22 cellular contexts compared by ENCODE assay signal in the genomic region with DNA sequence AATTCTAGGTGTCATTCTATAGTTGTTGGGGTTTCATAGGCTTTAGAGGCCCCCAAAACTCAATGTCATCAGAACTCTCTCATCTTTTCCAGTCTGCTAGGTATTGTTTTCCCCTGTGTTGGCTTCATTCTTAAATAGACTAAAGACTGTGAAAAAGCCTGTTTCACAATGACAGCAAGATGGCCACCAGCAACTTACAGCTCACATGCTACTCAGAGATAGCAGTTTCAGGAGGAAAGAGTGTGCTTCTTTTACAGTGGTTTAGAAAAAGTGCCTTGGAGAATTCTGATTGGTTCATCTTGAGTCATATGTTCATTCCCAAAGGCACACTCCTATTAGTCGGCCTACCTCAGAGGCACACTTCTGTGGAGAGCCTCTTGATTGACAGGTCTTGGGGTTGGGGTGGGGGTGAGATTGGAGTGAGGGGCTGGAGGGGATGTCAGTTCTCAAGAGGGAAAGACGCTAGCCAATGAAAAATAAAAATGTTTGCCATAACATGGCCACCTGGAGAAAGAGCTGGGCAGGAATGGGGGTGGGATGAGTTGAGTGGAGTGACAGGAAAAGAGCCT. TPM values are rescaled to one million over a fixed set of nuclear protein-coding genes. Genes with fewer than 3 reads are reported as not detected.
A peak's percentile ranks its signal among the peaks of the same experiment; 100 is the strongest.
DNase-seq lines count a peak whose midpoint lies in the region; ATAC-seq, FAIRE-seq and TF ChIP-seq lines count a peak whose summit lies in the region.
"Had no signal": no experiment of that assay in that cellular context is flagged by ENCODE, and none has a peak within 500 bp of the region (broad histone marks: within the 10 kb centered on the region; RNA-seq: fewer than 3 reads in every experiment).

No MANE protein-coding gene starts in this region.

- 72% methylated on average over 2 of the region's 2 CpGs for WGBS in mammary epithelial cell (ENCODE audit: low coverage, missing lambda C conversion rate)

- no peak overlapping the region for H3K9ac ChIP-seq in mammary epithelial cell (ENCODE audit: insufficient read depth, low read length)

- H3K4me1 Mint-ChIP-seq in activated naive CD4-positive, alpha-beta T cell treated with anti-CD3 and anti-CD28 coated beads for 36 hours (ENCODE audit: low read depth) = peaks cover 81% of the 10 kb centered on the region
- H3K4me1 Mint-ChIP-seq in activated naive CD4-positive, alpha-beta T cell treated with anti-CD3 and anti-CD28 coated beads, Interleukin-2, amount 10 ng/mL, durations not matched to agents 7 days and 5 days = peaks cover 50% of the 10 kb centered on the region
- no peaks in the 10 kb centered on the region for H3K4me1 Mint-ChIP-seq in stimulated activated memory B cell treated with anti-CD40 and anti-IgM and Interleukin-4, amounts not matched to agents 10 μg/mL and 1 μg/mL and 100 μg/mL, for 72 hours

- TF ChIP-seq POLR2A in GM12892 (IDR thresholded peaks at IDR 0.05; ENCODE audit: low read depth, low read length) = no peak

- in situ Hi-C loops in mammary epithelial cell (cut with MboI; ENCODE audit: low sequenced_read_pairs in 2 of 2) = loop anchor here in 1 of 2 donors (25.0 kb wide), 1 partner anchor 412 kb away; a partner anchor contains a TSS

- peaks cover 63% of the 10 kb centered on the region for H3K36me3 Mint-ChIP-seq in activated naive CD4-positive, alpha-beta T cell treated with anti-CD3 and anti-CD28 coated beads for 36 hours (ENCODE audit: low read depth)
- H3K36me3 Mint-ChIP-seq in activated naive CD4-positive, alpha-beta T cell treated with anti-CD3 and anti-CD28 coated beads, Interleukin-2, amount 10 ng/mL, durations not matched to agents 7 days and 5 days = peaks cover 7% of the 10 kb centered on the region
- H3K36me3 Mint-ChIP-seq in stimulated activated memory B cell treated with anti-CD40 and anti-IgM and Interleukin-4, amounts not matched to agents 10 μg/mL and 1 μg/mL and 100 μg/mL, for 72 hours = no peaks in the 10 kb centered on the region

- H3K4me3 ChIP-seq in mammary epithelial cell (replicated peaks in 1 of 3; ENCODE audit: insufficient read depth in 1 of 3, low read depth in 2 of 3, low read length in 3 of 3) = no peak overlapping the region
- H3K4me3 ChIP-seq: tibial artery had no signal

- no peak for TF ChIP-seq CTCF in mammary epithelial cell (conservative IDR thresholded peaks at IDR 0.05 in 1 of 2, IDR thresholded peaks at IDR 0.05 in 1 of 2; ENCODE audit: extremely low read depth in 1 of 2, insufficient read depth in 1 of 2, low read depth in 1 of 2, low read length in 2 of 2)

- peak overlapping the region; percentile 7 for H3K4me3 Mint-ChIP-seq in activated naive CD4-positive, alpha-beta T cell treated with anti-CD3 and anti-CD28 coated beads for 36 hours
- no peak overlapping the region for H3K4me3 Mint-ChIP-seq in activated naive CD4-positive, alpha-beta T cell treated with anti-CD3 and anti-CD28 coated beads, Interleukin-2, amount 10 ng/mL, durations not matched to agents 7 days and 5 days
- no peak overlapping the region for H3K4me3 Mint-ChIP-seq in stimulated activated memory B cell treated with anti-CD40 and anti-IgM and Interleukin-4, amounts not matched to agents 10 μg/mL and 1 μg/mL and 100 μg/mL, for 72 hours
- H3K4me3 Mint-ChIP-seq: T-helper 2 cell treated with Interferon-gamma antibody and Interleukin-4, amounts not matched to agents 5 μg/mL and 100 μg/mL, for 36 hours had no signal

- H3K4me2 ChIP-seq in mammary epithelial cell (ENCODE audit: insufficient read depth, low read depth, low read length) = no peak overlapping the region

- H3K9me3 ChIP-seq in mammary epithelial cell (replicated peaks; ENCODE audit: insufficient read depth, low read length) = no peaks in the 10 kb centered on the region
- H3K9me3 ChIP-seq: tibial artery had no signal

- BruUV-seq in mammary epithelial cell (replicated peaks; lab: Mats Ljungman, UMichigan) = no TSS peak

- dilution Hi-C loops in mammary epithelial cell (cut with HindIII; ENCODE audit: low sequenced_read_pairs) = no loop called here

- H3K4me1 ChIP-seq in mammary epithelial cell (ENCODE audit: insufficient read depth, low read length) = no peaks in the 10 kb centered on the region
- H3K4me1 ChIP-seq: tibial artery had no signal

- H2AFZ ChIP-seq in mammary epithelial cell (ENCODE audit: low read depth, low read length) = no peak overlapping the region

- no peaks in the 10 kb centered on the region for H3K79me2 ChIP-seq in mammary epithelial cell (ENCODE audit: insufficient read depth, low read length)

- FAIRE-seq in GM12892 (lab: Jason Lieb, UNC) = no peak
- FAIRE-seq: kidney had no signal

- H3K27me3 Mint-ChIP-seq in activated naive CD4-positive, alpha-beta T cell treated with anti-CD3 and anti-CD28 coated beads for 36 hours (ENCODE audit: low read depth) = no peaks in the 10 kb centered on the region
- H3K27me3 Mint-ChIP-seq in activated naive CD4-positive, alpha-beta T cell treated with anti-CD3 and anti-CD28 coated beads, Interleukin-2, amount 10 ng/mL, durations not matched to agents 7 days and 5 days = peaks cover 4% of the 10 kb centered on the region
- H3K27me3 Mint-ChIP-seq in stimulated activated memory B cell treated with anti-CD40 and anti-IgM and Interleukin-4, amounts not matched to agents 10 μg/mL and 1 μg/mL and 100 μg/mL, for 72 hours = peaks cover 5% of the 10 kb centered on the region

- ATAC-seq in HG03520 (IDR thresholded peaks at IDR 0.05; ENCODE audit: unreplicated experiment) = peak; percentile 57
- ATAC-seq in stimulated activated memory B cell treated with anti-CD40 and anti-IgM and Interleukin-4, amounts not matched to agents 10 μg/mL and 1 μg/mL and 100 μg/mL, for 72 hours = no peak
- ATAC-seq in HG03135 (IDR thresholded peaks at IDR 0.05; ENCODE audit: unreplicated experiment) = no peak

- H3K9me3 Mint-ChIP-seq in activated naive CD4-positive, alpha-beta T cell treated with anti-CD3 and anti-CD28 coated beads for 36 hours = peaks cover 10% of the 10 kb centered on the region
- peaks cover 12% of the 10 kb centered on the region for H3K9me3 Mint-ChIP-seq in activated naive CD4-positive, alpha-beta T cell treated with anti-CD3 and anti-CD28 coated beads, Interleukin-2, amount 10 ng/mL, durations not matched to agents 7 days and 5 days
- no peaks in the 10 kb centered on the region for H3K9me3 Mint-ChIP-seq in stimulated activated memory B cell treated with anti-CD40 and anti-IgM and Interleukin-4, amounts not matched to agents 10 μg/mL and 1 μg/mL and 100 μg/mL, for 72 hours
- H3K9me3 Mint-ChIP-seq: T-helper 2 cell treated with Interferon-gamma antibody and Interleukin-4, amounts not matched to agents 5 μg/mL and 100 μg/mL, for 36 hours had no signal

- no peaks in the 10 kb centered on the region for H3K27me3 ChIP-seq in mammary epithelial cell (ENCODE audit: insufficient read depth, low read length)
- H3K27me3 ChIP-seq: tibial artery had no signal

- intact Hi-C loops in activated naive CD4-positive, alpha-beta T cell treated with anti-CD3 and anti-CD28 coated beads for 36 hours (cut with micrococcal nuclease) = loop anchor here (1.0 to 5.0 kb wide), 7 partner anchors 8 to 842 kb away; a partner anchor contains a TSS
- intact Hi-C loops in mammary epithelial cell (cut with micrococcal nuclease) = no loop called here

- H3K36me3 ChIP-seq in mammary epithelial cell (ENCODE audit: insufficient read depth, low read length) = no peaks in the 10 kb centered on the region
- H3K36me3 ChIP-seq: tibial artery had no signal

- CTCF ChIA-PET in activated naive CD4-positive, alpha-beta T cell treated with anti-CD3 and anti-CD28 coated beads for 36 hours (lab: Charles Lee) = interaction anchor here (0.6 to 1.3 kb wide), 4 partner anchors 25 to 638 kb away, joined by 3 read pairs; no protein-coding TSS in a partner anchor
- CTCF ChIA-PET in activated naive CD4-positive, alpha-beta T cell treated with anti-CD3 and anti-CD28 coated beads, Interleukin-2, amount 10 ng/mL, durations not matched to agents 7 days and 5 days (lab: Charles Lee) = interaction anchor here (1.0 to 1.6 kb wide), 2 partner anchors 17 to 39 kb away, joined by 3 to 8 read pairs; no protein-coding TSS in a partner anchor
- CTCF ChIA-PET in HEK293T (lab: Yijun Ruan, JAX) (no interaction called here), mammary epithelial cell (lab: Charles Lee; ENCODE audit: low non-redundant PET) (no interaction called here)

- DNase-seq in activated naive CD4-positive, alpha-beta T cell treated with anti-CD3 and anti-CD28 coated beads for 36 hours = peak; percentile 63
- DNase-seq in activated naive CD4-positive, alpha-beta T cell treated with anti-CD3 and anti-CD28 coated beads, Interleukin-2, amount 10 ng/mL, durations not matched to agents 7 days and 5 days = no peak
- DNase-seq in HEK293T (ENCODE audit: extremely low spot score) (no peak), mammary epithelial cell (no peak), GM12892 (ENCODE audit: insufficient read length) (no peak)
- DNase-seq: amniotic stem cell; COR-L47; cortex of kidney; erythroblast; GDM1; kidney; NCI-H2107; NK-92 treated with Interleukin-12 subunit alpha and Interleukin-12 subunit beta, amount 100 ng/mL, for 24 hours; posterior cingulate gyrus; Right ventricle myocardium superior; tibial artery had no signal

- H3K27ac Mint-ChIP-seq in activated naive CD4-positive, alpha-beta T cell treated with anti-CD3 and anti-CD28 coated beads for 36 hours = peak overlapping the region; percentile 99
- no peak overlapping the region for H3K27ac Mint-ChIP-seq in activated naive CD4-positive, alpha-beta T cell treated with anti-CD3 and anti-CD28 coated beads, Interleukin-2, amount 10 ng/mL, durations not matched to agents 7 days and 5 days
- peak overlapping the region; percentile 18 for H3K27ac Mint-ChIP-seq in stimulated activated memory B cell treated with anti-CD40 and anti-IgM and Interleukin-4, amounts not matched to agents 10 μg/mL and 1 μg/mL and 100 μg/mL, for 72 hours
- H3K27ac Mint-ChIP-seq: T-helper 2 cell treated with Interferon-gamma antibody and Interleukin-4, amounts not matched to agents 5 μg/mL and 100 μg/mL, for 36 hours had no signal

- no peak overlapping the region for H3K27ac ChIP-seq in mammary epithelial cell (ENCODE audit: insufficient read depth, low read depth, low read length)
- H3K27ac ChIP-seq: tibial artery had no signal

- POLR2A ChIA-PET in HEK293T (lab: Yijun Ruan, JAX) = no interaction called here

- H4K20me1 ChIP-seq in mammary epithelial cell (ENCODE audit: insufficient read depth, low read length) = no peaks in the 10 kb centered on the region

RNA-seq across cellular contexts. Expression of a gene that starts 8.5 kb away (rescaled TPM):
- 10 to 100 TPM; 12.2 to 14.9 TPM for total RNA-seq in activated naive CD4-positive, alpha-beta T cell treated with anti-CD3 and anti-CD28 coated beads for 36 hours
- not detected for total RNA-seq in mammary epithelial cell
- polyA plus RNA-seq in mammary epithelial cell = not detected
- not detected for polyA minus RNA-seq in mammary epithelial cell
- 1.1 TPM for polyA plus RNA-seq in GM12892 (2012; ENCODE audit: missing spikeins)
- total RNA-seq: Right ventricle myocardium superior had no signal

RNA-seq across cellular contexts. Expression of a gene that starts 40.0 kb away (rescaled TPM):
- total RNA-seq in activated naive CD4-positive, alpha-beta T cell treated with anti-CD3 and anti-CD28 coated beads for 36 hours = under 1 TPM in 1 of 2 experiments, not detected in 1; 0.25 TPM
- not detected for total RNA-seq in mammary epithelial cell
- polyA plus RNA-seq in mammary epithelial cell = not detected
- not detected for polyA minus RNA-seq in mammary epithelial cell
- polyA plus RNA-seq in GM12892 (2012; ENCODE audit: missing spikeins) = not detected
- total RNA-seq: activated CD8-positive, alpha-beta memory T cell treated with anti-CD3 and anti-CD28 coated beads for 36 hours; kidney; mucosa of gallbladder; Right ventricle myocardium superior had no signal

Comparison
In these comparisons a context has a peak if more than half of its experiments do, and no peak if none do; other contexts are left out.
1. RNA of a gene that starts 8.5 kb away (total RNA-seq): 12.2 to 14.9 TPM in activated naive CD4-positive, alpha-beta T cell treated with anti-CD3 and anti-CD28 coated beads for 36 hours; not detected in mammary epithelial cell; every median in the first group is over 10 times any median in the second.
2. CTCF ChIA-PET loops: an anchor here in activated naive CD4-positive, alpha-beta T cell treated with anti-CD3 and anti-CD28 coated beads for 36 hours (0.6 to 1.3 kb wide) and activated naive CD4-positive, alpha-beta T cell treated with anti-CD3 and anti-CD28 coated beads, Interleukin-2, amount 10 ng/mL, durations not matched to agents 7 days and 5 days (1.0 to 1.6 kb wide); none called in HEK293T and mammary epithelial cell.